In genomic region chr12:83470749-83471148, GRCh38 we compare ENCODE assay signal across 23 cellular contexts.
"Had no signal": no experiment of that assay in that cellular context is flagged by ENCODE, and none has a peak within 500 bp of the region (broad histone marks: within the 10 kb centered on the region; RNA-seq: fewer than 3 reads in every experiment).

No MANE protein-coding gene starts in this region.

- H3K27ac ChIP-seq: coronary artery, epithelial cell of prostate, gastroesophageal sphincter, left lung, psoas muscle, right atrium auricular region, thoracic aorta, vagina, VCaP had no signal

- DNase-seq: activated CD4-positive, alpha-beta T cell treated with anti-CD3 and anti-CD28 coated beads, Interleukin-2, amount 10 ng/mL, durations not matched to agents 7 days and 5 days; activated CD4-positive, CD25-positive, alpha-beta regulatory T cell treated with anti-CD3 and anti-CD28 coated beads, Interleukin-2, amount 50 U/mL, for 72 hours; activated CD8-positive, alpha-beta memory T cell treated with anti-CD3 and anti-CD28 coated beads, Interleukin-2, amount 10 ng/mL, durations not matched to agents 7 days and 5 days; activated CD8-positive, alpha-beta T cell treated with anti-CD3 and anti-CD28 coated beads for 36 hours; activated effector memory CD4-positive, alpha-beta T cell treated with anti-CD3 and anti-CD28 coated beads, Interleukin-2, amount 50 U/mL, for 16 hours; activated naive CD4-positive, alpha-beta T cell treated with anti-CD3 and anti-CD28 coated beads, Interleukin-2, amount 10 ng/mL, durations not matched to agents 7 days and 5 days; activated T-cell treated with anti-CD3 and anti-CD28 coated beads for 4 hours; amygdala; cerebellar nuclear complex; head of caudate nucleus; mammary epithelial cell; midbrain; psoas muscle; stimulated activated CD4-positive, alpha-beta T cell treated with anti-CD3 and anti-CD28 coated beads, Interleukin-4, amount 100 ng/mL, for 24 hours; stimulated activated naive CD4-positive, alpha-beta T cell treated with Interleukin-2 at 50 U/mL for 16 hours had no signal

- H3K4me3 ChIP-seq: coronary artery, gastroesophageal sphincter, left lung, psoas muscle, right atrium auricular region, thoracic aorta, vagina had no signal

- H3K36me3 ChIP-seq: gastroesophageal sphincter, left lung, right atrium auricular region, thoracic aorta, vagina had no signal

- H3K9me3 ChIP-seq: gastroesophageal sphincter, left lung, psoas muscle, right atrium auricular region, thoracic aorta, vagina had no signal

- H3K4me1 ChIP-seq: gastroesophageal sphincter, left lung, psoas muscle, right atrium auricular region, vagina had no signal

- H3K27me3 ChIP-seq: gastroesophageal sphincter, left lung, right atrium auricular region, vagina had no signal
